1 cellular context compared by ENCODE assay signal in genomic region chr14:22814945-22815713, GRCh38.
TF ChIP-seq lines count a peak whose summit lies in the region.

SLC7A7 (minus strand) TSS chr14:22815435; CDS start chr14:22813398, 2,037 bp downstream.

TF ChIP-seq in K562, 482 proteins besides CTCF, POLR2A, EP300 and RAD21:
- no peak for TF ChIP-seq RFX5 (IDR thresholded peaks at IDR 0.05; ENCODE audit: low read depth, low read length)
- TF ChIP-seq CEBPG (CRISPR knock-in tag; IDR thresholded peaks at IDR 0.05): no peak
- TF ChIP-seq CEBPG (tag; conservative IDR thresholded peaks at IDR 0.05 in 1 of 2, IDR thresholded peaks at IDR 0.05 in 1 of 2): 0 out of 4 replicates have a peak, but pooled peaks have one; percentile 23 to 47
- no peak for TF ChIP-seq TCF7 (IDR thresholded peaks at IDR 0.05; ENCODE audit: borderline replicate concordance)
- TF ChIP-seq HDGF (IDR thresholded peaks at IDR 0.05): no peak
- no peak for TF ChIP-seq CREB3L1 (IDR thresholded peaks at IDR 0.05; ENCODE audit: borderline replicate concordance, low read depth)
- no peak for TF ChIP-seq MXD1 (CRISPR knock-in tag; IDR thresholded peaks at IDR 0.05; ENCODE audit: borderline replicate concordance, poor library complexity, severe bottlenecking)
- no peak for TF ChIP-seq NR2F6 (CRISPR knock-in tag; IDR thresholded peaks at IDR 0.05)
- peak; percentile 47 for TF ChIP-seq CEBPB (tag; IDR thresholded peaks at IDR 0.05)
- TF ChIP-seq TFAP4 (CRISPR knock-in tag; IDR thresholded peaks at IDR 0.05; ENCODE audit: borderline replicate concordance): no peak
- TF ChIP-seq CBFB (CRISPR knock-in tag; IDR thresholded peaks at IDR 0.05): no peak
TF ChIP-seq in K562: peak in this region for 2.
